21 cellular contexts compared by ENCODE assay signal in genomic region chr22:20232781-20233180, GRCh38.
"Had no signal": no experiment of that assay in that cellular context is flagged by ENCODE, and none has a peak within 500 bp of the region (broad histone marks: within the 10 kb centered on the region; RNA-seq: fewer than 3 reads in every experiment).

No MANE protein-coding gene starts in this region.

- H3K9ac ChIP-seq: SK-N-SH had no signal

- H3K27me3 ChIP-seq: adrenal gland, body of pancreas had no signal

- H3K4me1 ChIP-seq: adrenal gland, SJSA1 had no signal

- ATAC-seq: activated CD8-positive, alpha-beta T cell treated with anti-CD3 and anti-CD28 coated beads for 36 hours; body of pancreas; Panc1 had no signal

- H3K9me3 ChIP-seq: adrenal gland, body of pancreas, SJSA1, SK-N-SH had no signal

- H3K27ac ChIP-seq: adrenal gland, body of pancreas, SJSA1 had no signal

- H3K4me2 ChIP-seq: SK-N-SH had no signal

- DNase-seq: activated CD4-positive, alpha-beta T cell treated with anti-CD3 and anti-CD28 coated beads, Interleukin-2, amount 10 ng/mL, durations not matched to agents 24 days and 14 days; activated CD4-positive, alpha-beta T cell treated with anti-CD3 and anti-CD28 coated beads, Interleukin-2, amount 50 U/mL, for 4 hours; activated CD8-positive, alpha-beta T cell treated with anti-CD3 and anti-CD28 coated beads for 36 hours; activated gamma-delta T cell; activated naive CD4-positive, alpha-beta T cell treated with anti-CD3 and anti-CD28 coated beads for 36 hours; activated T-cell treated with anti-CD3 and anti-CD28 coated beads, Interleukin-2, amount 50 U/mL, for 24 hours; adrenal gland; body of pancreas; caudate nucleus; cerebellar nuclear complex; cortex of kidney; NCI-H1436 treated with DMSO at 0.1 percent for 48 hours; NCI-H1694 treated with DMSO at 0.1 percent for 48 hours; NCI-H2029; NCI-H345; NCI-H526 treated with DMSO at 0.1 percent for 48 hours; NCI-H774; SHP77; SK-N-SH had no signal

- H3K9me2 ChIP-seq: SK-N-SH had no signal

- H3K36me3 ChIP-seq: adrenal gland, SJSA1 had no signal

- H3K4me3 ChIP-seq: adrenal gland, body of pancreas, SJSA1 had no signal
